9 cellular contexts compared by ENCODE assay signal in genomic region chrX:20116575-20117240, GRCh38. TPM values are rescaled to one million over a fixed set of nuclear protein-coding genes. Genes with fewer than 3 reads are reported as not detected.
DNase-seq lines count a peak whose midpoint lies in the region; ATAC-seq and TF ChIP-seq lines count a peak whose summit lies in the region.
"Had no signal": no experiment of that assay in that cellular context is flagged by ENCODE, and none has a peak within 500 bp of the region (broad histone marks: within the 10 kb centered on the region; RNA-seq: fewer than 3 reads in every experiment).

TSS of gene MAP7D2 (minus strand) at chrX:20116907. CDS start at chrX:20116879, 28 bp downstream.

- H2AFZ ChIP-seq in GM23338 = peak within 1 kb of the TSS; percentile 76
- peak within 1 kb of the TSS; percentile 49 for H2AFZ ChIP-seq in hepatocyte

- H3K4me3 ChIP-seq in GM23338 (peak within 1 kb of the TSS; percentile 50), hepatocyte (no peak within 1 kb of the TSS), gastrocnemius medialis (peak within 1 kb of the TSS in 3 of 4 donors; percentile 18 to 36 (median 31))

- H3K79me2 ChIP-seq in GM23338 (replicated peaks; ENCODE audit: insufficient read depth) = no peaks in the 10 kb centered on the region
- no peaks in the 10 kb centered on the region for H3K79me2 ChIP-seq in hepatocyte

- H3K4me2 ChIP-seq in GM23338 (peak within 1 kb of the TSS; percentile 72), hepatocyte (peak within 1 kb of the TSS; percentile 76)

- no peak within 1 kb of the TSS for H3K27ac Mint-ChIP-seq in GM23338
- no peak within 1 kb of the TSS for H3K27ac Mint-ChIP-seq in activated CD8-positive, alpha-beta T cell treated with anti-CD3 and anti-CD28 coated beads, Interleukin-2, amount 10 ng/mL, durations not matched to agents 7 days and 5 days
- no peak within 1 kb of the TSS for H3K27ac Mint-ChIP-seq in immature natural killer cell

- no peaks in the 10 kb centered on the region for H3K36me3 Mint-ChIP-seq in GM23338 (ENCODE audit: low read depth)
- no peaks in the 10 kb centered on the region for H3K36me3 Mint-ChIP-seq in activated CD8-positive, alpha-beta T cell treated with anti-CD3 and anti-CD28 coated beads, Interleukin-2, amount 10 ng/mL, durations not matched to agents 7 days and 5 days (ENCODE audit: low read depth)
- H3K36me3 Mint-ChIP-seq in immature natural killer cell = peaks cover 0 to 4% (median 0%) of the 10 kb centered on the region in 3 donors

- H3K9me3 Mint-ChIP-seq in GM23338 (no peaks in the 10 kb centered on the region), immature natural killer cell (no peaks in the 10 kb centered on the region)
- no peaks in the 10 kb centered on the region for H3K9me3 Mint-ChIP-seq in activated CD8-positive, alpha-beta T cell treated with anti-CD3 and anti-CD28 coated beads, Interleukin-2, amount 10 ng/mL, durations not matched to agents 7 days and 5 days (ENCODE audit: insufficient read depth)

- TF ChIP-seq POLR2A in gastrocnemius medialis (IDR thresholded peaks at IDR 0.05) = no peak

- DNase-seq in GM23338 (ENCODE audit: low spot score) (peak; percentile 44), hepatocyte (ENCODE audit: low spot score) (peak; percentile 16), gastrocnemius medialis (no peak), immature natural killer cell (no peak), MV-4-11 (lab: John Stamatoyannopoulos, UW) (no peak)
- no peak for DNase-seq in activated CD8-positive, alpha-beta T cell treated with anti-CD3 and anti-CD28 coated beads, Interleukin-2, amount 10 ng/mL, durations not matched to agents 7 days and 5 days
- DNase-seq in activated effector memory CD4-positive, alpha-beta T cell treated with Interleukin-2 at 50 U/mL for 16 hours = no peak
- no peak for DNase-seq in NK-92 treated with Interleukin-12 subunit alpha and Interleukin-12 subunit beta, amount 100 ng/mL, for 24 hours (lab: John Stamatoyannopoulos, UW)

- intact Hi-C loops in gastrocnemius medialis (cut with DNase I; ENCODE audit: low total_unique reads) = no loop called here

- H3K4me1 ChIP-seq in GM23338 (ENCODE audit: insufficient read depth) (no peaks in the 10 kb centered on the region), hepatocyte (ENCODE audit: insufficient read depth) (no peaks in the 10 kb centered on the region), gastrocnemius medialis (peaks cover 0 to 4% of the 10 kb centered on the region in 2 donors)

- TF ChIP-seq CTCF in GM23338 (conservative IDR thresholded peaks at IDR 0.05; ENCODE audit: low read depth in 2 of 2) (no peak), hepatocyte (IDR thresholded peaks at IDR 0.05; ENCODE audit: poor library complexity) (no peak), gastrocnemius medialis (IDR thresholded peaks at IDR 0.05 in 4 of 5, conservative IDR thresholded peaks at IDR 0.05 in 1 of 5) (no peak)

- no peaks in the 10 kb centered on the region for H3K9me2 ChIP-seq in GM23338 (ENCODE audit: insufficient read depth)
- no peaks in the 10 kb centered on the region for H3K9me2 ChIP-seq in hepatocyte (replicated peaks; ENCODE audit: insufficient read depth)

- peak; percentile 84 for ATAC-seq in GM23338
- peak; percentile 29 for ATAC-seq in activated CD8-positive, alpha-beta T cell treated with anti-CD3 and anti-CD28 coated beads, Interleukin-2, amount 10 ng/mL, durations not matched to agents 7 days and 5 days
- ATAC-seq in gastrocnemius medialis = no peak

- H3K4me3 Mint-ChIP-seq in GM23338 (peak within 1 kb of the TSS; percentile 71), immature natural killer cell (peak within 1 kb of the TSS in 1 of 5 donors; percentile 12)
- H3K4me3 Mint-ChIP-seq in activated CD8-positive, alpha-beta T cell treated with anti-CD3 and anti-CD28 coated beads, Interleukin-2, amount 10 ng/mL, durations not matched to agents 7 days and 5 days = peak within 1 kb of the TSS; percentile 42

- no peaks in the 10 kb centered on the region for H3F3A ChIP-seq in GM23338 (replicated peaks; ENCODE audit: low read depth)

- CTCF ChIA-PET in activated CD8-positive, alpha-beta T cell treated with anti-CD3 and anti-CD28 coated beads, Interleukin-2, amount 10 ng/mL, durations not matched to agents 7 days and 5 days (lab: Charles Lee) = no interaction called here

- in situ Hi-C loops in gastrocnemius medialis (cut with MboI; ENCODE audit: low sequenced_read_pairs in 4 of 4) = no loop called here

- H3K27ac ChIP-seq in GM23338 (ENCODE audit: low read depth) (no peak within 1 kb of the TSS), hepatocyte (no peak within 1 kb of the TSS), gastrocnemius medialis (no peak within 1 kb of the TSS)
- H3K27ac ChIP-seq: KMS-11 had no signal

- POLR2A ChIA-PET in activated CD8-positive, alpha-beta T cell treated with anti-CD3 and anti-CD28 coated beads, Interleukin-2, amount 10 ng/mL, durations not matched to agents 7 days and 5 days (lab: Charles Lee) = no interaction called here

- 67% methylated on average over 68 of the region's 91 CpGs for WGBS in hepatocyte (ENCODE audit: low lambda C conversion rate, missing lambda C conversion rate)

- H3K27me3 ChIP-seq in GM23338 (ENCODE audit: insufficient read depth) (peaks cover 34% of the 10 kb centered on the region), hepatocyte (peaks cover 3% of the 10 kb centered on the region), gastrocnemius medialis (peaks cover 0 to 12% (median 9%) of the 10 kb centered on the region in 3 donors)

- H3K36me3 ChIP-seq in GM23338 (ENCODE audit: insufficient read depth) = no peaks in the 10 kb centered on the region
- no peaks in the 10 kb centered on the region for H3K36me3 ChIP-seq in hepatocyte (replicated peaks; ENCODE audit: insufficient read depth, low read depth)
- no peaks in the 10 kb centered on the region for H3K36me3 ChIP-seq in gastrocnemius medialis

- H3K4me1 Mint-ChIP-seq in GM23338 (peaks cover 11% of the 10 kb centered on the region; the same call in 2 of the 3 replicates), immature natural killer cell (peaks cover 0 to 2% of the 10 kb centered on the region in 2 donors)
- peaks cover 17% of the 10 kb centered on the region for H3K4me1 Mint-ChIP-seq in activated CD8-positive, alpha-beta T cell treated with anti-CD3 and anti-CD28 coated beads, Interleukin-2, amount 10 ng/mL, durations not matched to agents 7 days and 5 days (ENCODE audit: low read depth)

- no peaks in the 10 kb centered on the region for H4K20me1 ChIP-seq in GM23338 (replicated peaks; ENCODE audit: insufficient read depth)
- H4K20me1 ChIP-seq in hepatocyte (ENCODE audit: insufficient read depth, poor library complexity, severe bottlenecking) = no peaks in the 10 kb centered on the region

- H3K27me3 Mint-ChIP-seq in GM23338 (ENCODE audit: insufficient read depth, low read depth, poor library complexity) (peaks cover 22% of the 10 kb centered on the region), immature natural killer cell (ENCODE audit: low read depth in 3 of 3) (peaks cover 2 to 13% (median 4%) of the 10 kb centered on the region in 3 donors)
- peaks cover 8% of the 10 kb centered on the region for H3K27me3 Mint-ChIP-seq in activated CD8-positive, alpha-beta T cell treated with anti-CD3 and anti-CD28 coated beads, Interleukin-2, amount 10 ng/mL, durations not matched to agents 7 days and 5 days (ENCODE audit: low read depth)

- H3K9me3 ChIP-seq in hepatocyte (ENCODE audit: low read depth) (no peaks in the 10 kb centered on the region), gastrocnemius medialis (no peaks in the 10 kb centered on the region)

TF ChIP-seq in GM23338, 12 proteins besides CTCF, POLR2A, EP300 and RAD21:
- TF ChIP-seq ZNF114 (CRISPR knock-in tag; IDR thresholded peaks at IDR 0.05) (no peak), EZH2 (IDR thresholded peaks at IDR 0.05; ENCODE audit: low read depth, unreplicated experiment) (no peak), EZH2phosphoT487 (IDR thresholded peaks at IDR 0.05; ENCODE audit: unreplicated experiment) (no peak)
- TF ChIP-seq, protein P1, sequence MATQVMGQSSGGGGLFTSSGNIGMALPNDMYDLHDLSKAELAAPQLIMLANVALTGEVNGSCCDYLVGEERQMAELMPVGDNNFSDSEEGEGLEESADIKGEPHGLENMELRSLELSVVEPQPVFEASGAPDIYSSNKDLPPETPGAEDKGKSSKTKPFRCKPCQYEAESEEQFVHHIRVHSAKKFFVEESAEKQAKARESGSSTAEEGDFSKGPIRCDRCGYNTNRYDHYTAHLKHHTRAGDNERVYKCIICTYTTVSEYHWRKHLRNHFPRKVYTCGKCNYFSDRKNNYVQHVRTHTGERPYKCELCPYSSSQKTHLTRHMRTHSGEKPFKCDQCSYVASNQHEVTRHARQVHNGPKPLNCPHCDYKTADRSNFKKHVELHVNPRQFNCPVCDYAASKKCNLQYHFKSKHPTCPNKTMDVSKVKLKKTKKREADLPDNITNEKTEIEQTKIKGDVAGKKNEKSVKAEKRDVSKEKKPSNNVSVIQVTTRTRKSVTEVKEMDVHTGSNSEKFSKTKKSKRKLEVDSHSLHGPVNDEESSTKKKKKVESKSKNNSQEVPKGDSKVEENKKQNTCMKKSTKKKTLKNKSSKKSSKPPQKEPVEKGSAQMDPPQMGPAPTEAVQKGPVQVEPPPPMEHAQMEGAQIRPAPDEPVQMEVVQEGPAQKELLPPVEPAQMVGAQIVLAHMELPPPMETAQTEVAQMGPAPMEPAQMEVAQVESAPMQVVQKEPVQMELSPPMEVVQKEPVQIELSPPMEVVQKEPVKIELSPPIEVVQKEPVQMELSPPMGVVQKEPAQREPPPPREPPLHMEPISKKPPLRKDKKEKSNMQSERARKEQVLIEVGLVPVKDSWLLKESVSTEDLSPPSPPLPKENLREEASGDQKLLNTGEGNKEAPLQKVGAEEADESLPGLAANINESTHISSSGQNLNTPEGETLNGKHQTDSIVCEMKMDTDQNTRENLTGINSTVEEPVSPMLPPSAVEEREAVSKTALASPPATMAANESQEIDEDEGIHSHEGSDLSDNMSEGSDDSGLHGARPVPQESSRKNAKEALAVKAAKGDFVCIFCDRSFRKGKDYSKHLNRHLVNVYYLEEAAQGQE (IDR thresholded peaks at IDR 0.05; ENCODE audit: unreplicated experiment) = no peak

RNA-seq across cellular contexts. Expression of gene MAP7D2, which starts in this region (rescaled TPM):
- 0.90 and 0.97 TPM in 2 replicates for total RNA-seq in GM23338 (2014; rRNA removed; shearing (Covaris generic))
- 1.5 and 1.6 TPM in 2 replicates for polyA plus RNA-seq in GM23338 (2016; fragmentation: Nextera tagmentation; extraction: Ambion mirVana)
- total RNA-seq in activated CD8-positive, alpha-beta T cell treated with anti-CD3 and anti-CD28 coated beads, Interleukin-2, amount 10 ng/mL, durations not matched to agents 7 days and 5 days = under 1 TPM; 0.13 to 0.21 TPM
- total RNA-seq in hepatocyte = 1.7 and 2.4 TPM in 2 replicates
- 0.94 and 2.3 TPM in 2 replicates for polyA plus RNA-seq in hepatocyte
- under 1 TPM in 3 of 4 donors, not detected in 1; 0.13 to 0.51 (median 0.47) TPM for total RNA-seq in gastrocnemius medialis
- polyA plus RNA-seq in immature natural killer cell = not detected

Comparison
In these comparisons a context has a peak if more than half of its experiments do, and no peak if none do; other contexts are left out.
1. Peak in ATAC-seq in activated CD8-positive, alpha-beta T cell treated with anti-CD3 and anti-CD28 coated beads, Interleukin-2, amount 10 ng/mL, durations not matched to agents 7 days and 5 days; RNA of the gene not detected or under 1 TPM.
2. DNase-seq: peak in GM23338 (single experiment) and hepatocyte (single experiment); none in activated CD8-positive, alpha-beta T cell treated with anti-CD3 and anti-CD28 coated beads, Interleukin-2, amount 10 ng/mL, durations not matched to agents 7 days and 5 days (single experiment), gastrocnemius medialis (0 of 2), immature natural killer cell (0 of 3), activated effector memory CD4-positive, alpha-beta T cell treated with Interleukin-2 at 50 U/mL for 16 hours (single experiment), NK-92 treated with Interleukin-12 subunit alpha and Interleukin-12 subunit beta, amount 100 ng/mL, for 24 hours (single experiment) and MV-4-11 (single experiment).